In the genomic region with DNA sequence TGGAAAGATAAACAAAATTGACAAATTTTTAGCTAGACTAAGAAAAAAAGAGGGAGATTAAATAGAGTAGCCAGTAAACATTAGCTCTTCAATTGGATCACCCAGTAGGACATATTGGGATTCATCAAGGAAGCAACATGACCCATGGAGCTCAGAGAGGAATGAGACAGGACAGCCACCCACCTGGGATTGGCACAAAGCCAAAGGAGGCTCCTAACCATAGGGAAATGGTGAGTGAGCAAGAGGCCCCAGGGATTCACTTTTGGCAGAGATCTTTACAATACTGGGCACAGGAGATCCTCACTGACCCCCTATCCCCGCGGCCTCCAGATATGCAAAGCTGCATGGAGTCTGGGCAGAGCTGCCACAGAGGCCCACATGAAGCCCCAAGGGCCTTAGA, we compare ENCODE assay signal across 27 cellular contexts. TPM values are rescaled to one million over a fixed set of nuclear protein-coding genes. Genes with fewer than 3 reads are reported as not detected.
"Had no signal": no experiment of that assay in that cellular context is flagged by ENCODE, and none has a peak within 500 bp of the region (broad histone marks: within the 10 kb centered on the region; RNA-seq: fewer than 3 reads in every experiment).

No MANE protein-coding gene starts in this region.

- H3K9me3 Mint-ChIP-seq: activated T-helper 1 cell treated with anti-CD3 and anti-CD28 coated beads, Interleukin-12 subunit alpha, Interleukin-12 subunit beta, Interleukin-2, Interleukin-4 antibody, amounts not matched to agents 30 ng/mL and 10 ng/mL and 1 ng/mL, durations not matched to agents 14 hours and 24 hours and 36 hours had no signal

- H3K9me3 ChIP-seq: breast epithelium, colonic mucosa had no signal

- H3K36me3 Mint-ChIP-seq: activated naive CD4-positive, alpha-beta T cell treated with anti-CD3 and anti-CD28 coated beads, Interleukin-2, amount 50 U/mL, for 24 hours; WTC11 had no signal

- H3K27me3 ChIP-seq: breast epithelium, colonic mucosa had no signal

- H3K4me1 ChIP-seq: breast epithelium, colonic mucosa had no signal

- H3K4me1 Mint-ChIP-seq: activated naive CD4-positive, alpha-beta T cell treated with anti-CD3 and anti-CD28 coated beads, Interleukin-2, amount 50 U/mL, for 24 hours; WTC11 had no signal

- H3K27ac ChIP-seq: breast epithelium, colonic mucosa, PC-9 had no signal

- H3K27ac Mint-ChIP-seq: activated CD8-positive, alpha-beta T cell treated with anti-CD3 and anti-CD28 coated beads, Interleukin-2, amount 10 ng/mL, durations not matched to agents 7 days and 5 days; activated naive CD4-positive, alpha-beta T cell treated with anti-CD3 and anti-CD28 coated beads, Interleukin-2, amount 50 U/mL, for 24 hours; activated T-helper 1 cell treated with anti-CD3 and anti-CD28 coated beads, Interleukin-12 subunit alpha, Interleukin-12 subunit beta, Interleukin-2, Interleukin-4 antibody, amounts not matched to agents 30 ng/mL and 10 ng/mL and 1 ng/mL, durations not matched to agents 14 hours and 24 hours and 36 hours; T-helper 1 cell treated with Interleukin-12 subunit alpha and Interleukin-12 subunit beta and Interleukin-4 antibody, amounts not matched to agents 30 μg/mL and 1 μg/mL, for 36 hours; WTC11 had no signal

- H3K36me3 ChIP-seq: breast epithelium, colonic mucosa had no signal

- DNase-seq: activated CD4-positive, alpha-beta T cell treated with anti-CD3 and anti-CD28 coated beads for 48 hours; activated CD4-positive, alpha-beta T cell treated with anti-CD3 and anti-CD28 coated beads, Interleukin-2, amount 50 U/mL, for 4 hours; activated CD4-positive, CD25-positive, alpha-beta regulatory T cell treated with anti-CD3 and anti-CD28 coated beads, Interleukin-2, amount 50 U/mL, for 72 hours; activated CD8-positive, alpha-beta memory T cell treated with anti-CD3 and anti-CD28 coated beads, Interleukin-2, amount 50 U/mL, for 48 hours; activated CD8-positive, alpha-beta T cell treated with anti-CD3 and anti-CD28 coated beads, Interleukin-2, amount 10 ng/mL, durations not matched to agents 7 days and 5 days; activated effector memory CD4-positive, alpha-beta T cell treated with Interleukin-2 at 50 U/mL for 16 hours; activated naive CD4-positive, alpha-beta T cell; activated T-cell treated with anti-CD3 and anti-CD28 coated beads, Interleukin-2, amount 50 U/mL, for 1 hour; aorta; caudate nucleus; colonic mucosa; MM.1S; NCI-H1105; NCI-H1436; NCI-H1694 treated with DMSO at 0.1 percent for 48 hours; NCI-H2107; NCI-H524 treated with DMSO at 0.1 percent for 48 hours; NCI-H774; PC-9; SHP77 treated with DMSO at 0.1 percent for 48 hours had no signal

- H2AFZ ChIP-seq: PC-9 had no signal

- ATAC-seq: activated CD8-positive, alpha-beta T cell treated with anti-CD3 and anti-CD28 coated beads, Interleukin-2, amount 10 ng/mL, durations not matched to agents 7 days and 5 days; WTC11 had no signal

- H3K4me2 ChIP-seq: PC-9 had no signal

- H3K4me3 ChIP-seq: breast epithelium, colonic mucosa, PC-9 had no signal

- H3K4me3 Mint-ChIP-seq: activated CD8-positive, alpha-beta T cell treated with anti-CD3 and anti-CD28 coated beads, Interleukin-2, amount 10 ng/mL, durations not matched to agents 7 days and 5 days; activated naive CD4-positive, alpha-beta T cell treated with anti-CD3 and anti-CD28 coated beads, Interleukin-2, amount 50 U/mL, for 24 hours; activated T-helper 1 cell treated with anti-CD3 and anti-CD28 coated beads, Interleukin-12 subunit alpha, Interleukin-12 subunit beta, Interleukin-2, Interleukin-4 antibody, amounts not matched to agents 30 ng/mL and 10 ng/mL and 1 ng/mL, durations not matched to agents 14 hours and 24 hours and 36 hours; T-helper 1 cell treated with Interleukin-12 subunit alpha and Interleukin-12 subunit beta and Interleukin-4 antibody, amounts not matched to agents 30 μg/mL and 1 μg/mL, for 36 hours; WTC11 had no signal

RNA-seq across cellular contexts. Expression of a gene that starts 34.8 kb away (rescaled TPM):
- total RNA-seq: activated CD8-positive, alpha-beta T cell treated with anti-CD3 and anti-CD28 coated beads, Interleukin-2, amount 10 ng/mL, durations not matched to agents 7 days and 5 days; activated T-helper 1 cell treated with anti-CD3 and anti-CD28 coated beads, Interleukin-12 subunit alpha, Interleukin-12 subunit beta, Interleukin-2, Interleukin-4 antibody, amounts not matched to agents 30 ng/mL and 10 ng/mL and 1 ng/mL, durations not matched to agents 14 hours and 24 hours and 36 hours; PC-9; SK-MEL-5 had no signal
- polyA plus RNA-seq: aorta had no signal

RNA-seq across cellular contexts. Expression of a gene that starts 51.4 kb away (rescaled TPM):
- total RNA-seq: activated CD8-positive, alpha-beta T cell treated with anti-CD3 and anti-CD28 coated beads, Interleukin-2, amount 10 ng/mL, durations not matched to agents 7 days and 5 days; activated T-helper 1 cell treated with anti-CD3 and anti-CD28 coated beads, Interleukin-12 subunit alpha, Interleukin-12 subunit beta, Interleukin-2, Interleukin-4 antibody, amounts not matched to agents 30 ng/mL and 10 ng/mL and 1 ng/mL, durations not matched to agents 14 hours and 24 hours and 36 hours; breast epithelium; cerebellum; colonic mucosa; PC-9; SK-MEL-5; WTC11 had no signal
- polyA plus RNA-seq: aorta had no signal
